ENCODE assay signal across 24 cellular contexts in genomic region chr17:66778531-66778930, GRCh38. TPM values are rescaled to one million over a fixed set of nuclear protein-coding genes. Genes with fewer than 3 reads are reported as not detected.
DNase-seq lines count a peak whose midpoint lies in the region; ATAC-seq, FAIRE-seq and TF ChIP-seq lines count a peak whose summit lies in the region.
"Had no signal": no experiment of that assay in that cellular context is flagged by ENCODE, and none has a peak within 500 bp of the region (broad histone marks: within the 10 kb centered on the region; RNA-seq: fewer than 3 reads in every experiment).

No MANE protein-coding gene starts in this region.

- no peak overlapping the region for H2BK15ac ChIP-seq in H1 (ENCODE audit: low read length)

- peaks cover 28% of the 10 kb centered on the region for H3K36me3 Mint-ChIP-seq in activated CD4-positive, alpha-beta T cell treated with anti-CD3 and anti-CD28 coated beads, Interleukin-2, amount 10 ng/mL, durations not matched to agents 7 days and 5 days (ENCODE audit: low read depth)
- H3K36me3 Mint-ChIP-seq in activated CD4-positive, alpha-beta T cell treated with anti-CD3 and anti-CD28 coated beads, Interleukin-2, amount 10 ng/mL, durations not matched to agents 24 days and 14 days (ENCODE audit: low read depth) = peaks cover 34% of the 10 kb centered on the region

- no peak for TF ChIP-seq POLR2A in H1 (IDR thresholded peaks at IDR 0.05; ENCODE audit: control extremely low read depth in 1 of 2, low read depth in 2 of 2, low read length in 2 of 2)

- H3K4ac ChIP-seq in H1 (replicated peaks; ENCODE audit: insufficient read length, low read depth, low read length) = peak overlapping the region; percentile 22

- no peak overlapping the region for H3K4me3 Mint-ChIP-seq in activated CD4-positive, alpha-beta T cell treated with anti-CD3 and anti-CD28 coated beads, Interleukin-2, amount 10 ng/mL, durations not matched to agents 7 days and 5 days
- no peak overlapping the region for H3K4me3 Mint-ChIP-seq in activated CD4-positive, alpha-beta T cell treated with anti-CD3 and anti-CD28 coated beads, Interleukin-2, amount 10 ng/mL, durations not matched to agents 24 days and 14 days
- H3K4me3 Mint-ChIP-seq: CD4-positive, alpha-beta memory T cell; T-cell had no signal

- 84% methylated on average over 7 of the region's 7 CpGs; no CpG with 5 or more reads in 1 of the 2 experiments for WGBS in H1 (ENCODE audit: extremely low coverage in 1 of 2, insufficient coverage in 1 of 2, insufficient read length in 1 of 2, insufficient replicate concordance in 2 of 2, low coverage in 1 of 2, low lambda C conversion rate in 2 of 2, missing lambda C conversion rate in 1 of 2), 2 experiments

- no peaks in the 10 kb centered on the region for H3K9me3 Mint-ChIP-seq in activated CD4-positive, alpha-beta T cell treated with anti-CD3 and anti-CD28 coated beads, Interleukin-2, amount 10 ng/mL, durations not matched to agents 7 days and 5 days
- H3K9me3 Mint-ChIP-seq in activated CD4-positive, alpha-beta T cell treated with anti-CD3 and anti-CD28 coated beads, Interleukin-2, amount 10 ng/mL, durations not matched to agents 24 days and 14 days = no peaks in the 10 kb centered on the region
- H3K9me3 Mint-ChIP-seq: CD4-positive, alpha-beta memory T cell; T-cell had no signal

- no peak for TF ChIP-seq RAD21 in H1 (IDR thresholded peaks at IDR 0.05 in 1 of 2, conservative IDR thresholded peaks at IDR 0.05 in 1 of 2; ENCODE audit: low read depth in 2 of 2, low read length in 2 of 2)

- ATAC-seq in GM21447 (IDR thresholded peaks at IDR 0.05; ENCODE audit: unreplicated experiment) (no peak), GM21737 (IDR thresholded peaks at IDR 0.05; ENCODE audit: unreplicated experiment) (no peak), HG03159 (IDR thresholded peaks at IDR 0.05; ENCODE audit: unreplicated experiment) (no peak)
- ATAC-seq: T-cell had no signal

- no peak for TF ChIP-seq EP300 in H1 (IDR thresholded peaks at IDR 0.05; ENCODE audit: borderline replicate concordance in 1 of 2, low read depth in 2 of 2, low read length in 2 of 2)

- H3K27me3 ChIP-seq in H1 (replicated peaks in 1 of 4; ENCODE audit: control insufficient read depth in 3 of 4, extremely low read depth in 1 of 4, insufficient read depth in 3 of 4, low read length in 3 of 4) = no peaks in the 10 kb centered on the region
- H3K27me3 ChIP-seq: BE2C, SJSA1 had no signal

- no peak for DNase-seq in activated CD4-positive, alpha-beta T cell treated with anti-CD3 and anti-CD28 coated beads, Interleukin-2, amount 10 ng/mL, durations not matched to agents 7 days and 5 days
- no peak for DNase-seq in activated CD4-positive, alpha-beta T cell treated with anti-CD3 and anti-CD28 coated beads, Interleukin-2, amount 10 ng/mL, durations not matched to agents 24 days and 14 days
- peak; percentile 56 for DNase-seq in NCI-H69 (lab: John Stamatoyannopoulos, UW)
- DNase-seq in H1 (ENCODE audit: low read depth in 1 of 2, low spot score in 2 of 2) = no peak
- no peak for DNase-seq in DMS79 (lab: John Stamatoyannopoulos, UW)
- DNase-seq: 8988T; BE2C; CD4-positive, alpha-beta memory T cell; GDM1; H7; NCI-H1417 treated with DMSO at 0.1 percent for 48 hours; NCI-H1930; NCI-H2171; NCI-H774; T-cell had no signal

- intact Hi-C loops in activated CD4-positive, alpha-beta T cell treated with anti-CD3 and anti-CD28 coated beads, Interleukin-2, amount 10 ng/mL, durations not matched to agents 24 days and 14 days (cut with micrococcal nuclease) = no loop called here

- peak overlapping the region; percentile 29; the same call in 1 of the 2 replicates for H2BK12ac ChIP-seq in H1 (ENCODE audit: low read depth, low read length)

- no peak for FAIRE-seq in H1 (lab: Jason Lieb, UNC)
- FAIRE-seq: D721Med, GM12891, GM18507 had no signal

- H2BK20ac ChIP-seq in H1 (ENCODE audit: low read length) = peak overlapping the region; percentile 73; the same call in 1 of the 2 replicates

- no peaks in the 10 kb centered on the region for H3K27me3 Mint-ChIP-seq in activated CD4-positive, alpha-beta T cell treated with anti-CD3 and anti-CD28 coated beads, Interleukin-2, amount 10 ng/mL, durations not matched to agents 7 days and 5 days
- H3K27me3 Mint-ChIP-seq in activated CD4-positive, alpha-beta T cell treated with anti-CD3 and anti-CD28 coated beads, Interleukin-2, amount 10 ng/mL, durations not matched to agents 24 days and 14 days = no peaks in the 10 kb centered on the region
- H3K27me3 Mint-ChIP-seq: CD4-positive, alpha-beta memory T cell; T-cell had no signal

- H2AFZ ChIP-seq in H1 (ENCODE audit: low read length) = no peak overlapping the region

- no peak overlapping the region for H2AK5ac ChIP-seq in H1 (ENCODE audit: low read depth, low read length)

- H3K4me3 ChIP-seq in H1 (ENCODE audit: extremely low read depth in 1 of 4, insufficient read depth in 2 of 4, low read depth in 3 of 4, low read length in 4 of 4) = no peak overlapping the region
- H3K4me3 ChIP-seq: SJSA1 had no signal

- no peaks in the 10 kb centered on the region for H4K20me1 ChIP-seq in H1 (replicated peaks in 1 of 2; ENCODE audit: control insufficient read depth in 1 of 2, insufficient read depth in 2 of 2, low read length in 2 of 2)

- H4K91ac ChIP-seq in H1 (replicated peaks; ENCODE audit: insufficient read length, low read length) = no peak overlapping the region

- H3K27ac Mint-ChIP-seq in activated CD4-positive, alpha-beta T cell treated with anti-CD3 and anti-CD28 coated beads, Interleukin-2, amount 10 ng/mL, durations not matched to agents 7 days and 5 days = peak overlapping the region; percentile 10
- H3K27ac Mint-ChIP-seq in activated CD4-positive, alpha-beta T cell treated with anti-CD3 and anti-CD28 coated beads, Interleukin-2, amount 10 ng/mL, durations not matched to agents 24 days and 14 days = no peak overlapping the region
- H3K27ac Mint-ChIP-seq: T-cell had no signal

- H3K4me1 ChIP-seq in H1 (replicated peaks in 1 of 4; ENCODE audit: control insufficient read depth in 3 of 4, insufficient read depth in 4 of 4, low read length in 3 of 4) = peaks cover 4 to 32% (median 25%) of the 10 kb centered on the region in 4 experiments
- H3K4me1 ChIP-seq: SJSA1 had no signal

- H3K9me3 ChIP-seq in H1 (ENCODE audit: insufficient read depth in 2 of 2, low read depth in 1 of 2, low read length in 1 of 2) = no peaks in the 10 kb centered on the region
- H3K9me3 ChIP-seq: BE2C, SJSA1 had no signal

- no peak overlapping the region for H3K56ac ChIP-seq in H1 (replicated peaks; ENCODE audit: insufficient read length, low read depth, low read length)

- no peak overlapping the region for H3K4me2 ChIP-seq in H1 (ENCODE audit: insufficient read depth in 1 of 2, low read depth in 2 of 2, low read length in 2 of 2)

- H3K27ac ChIP-seq in H1 (ENCODE audit: low read depth, low read length) = no peak overlapping the region
- H3K27ac ChIP-seq: SJSA1 had no signal

- H3K79me2 ChIP-seq in H1 (ENCODE audit: control insufficient read depth in 1 of 2, insufficient read depth in 2 of 2, low read length in 2 of 2) = no peaks in the 10 kb centered on the region

- no peak overlapping the region for H3K14ac ChIP-seq in H1 (ENCODE audit: insufficient read length)

- H3K4me1 Mint-ChIP-seq in activated CD4-positive, alpha-beta T cell treated with anti-CD3 and anti-CD28 coated beads, Interleukin-2, amount 10 ng/mL, durations not matched to agents 7 days and 5 days = no peaks in the 10 kb centered on the region
- H3K4me1 Mint-ChIP-seq in activated CD4-positive, alpha-beta T cell treated with anti-CD3 and anti-CD28 coated beads, Interleukin-2, amount 10 ng/mL, durations not matched to agents 24 days and 14 days = no peaks in the 10 kb centered on the region
- H3K4me1 Mint-ChIP-seq: CD4-positive, alpha-beta memory T cell had no signal

- H3K79me1 ChIP-seq in H1 (ENCODE audit: low read depth, low read length) = no peaks in the 10 kb centered on the region

- peak overlapping the region; percentile 16 for H4K5ac ChIP-seq in H1 (ENCODE audit: insufficient read length, low read depth, low read length)

- peak overlapping the region; percentile 26; the same call in 1 of the 2 replicates for H2BK5ac ChIP-seq in H1 (ENCODE audit: low read depth, low read length)

- H3K23me2 ChIP-seq in H1 (ENCODE audit: low read depth, low read length) = no peaks in the 10 kb centered on the region

- peak overlapping the region; percentile 69 for H2BK120ac ChIP-seq in H1 (replicated peaks; ENCODE audit: low read depth, low read length)

- CTCF ChIA-PET in activated CD4-positive, alpha-beta T cell treated with anti-CD3 and anti-CD28 coated beads, Interleukin-2, amount 10 ng/mL, durations not matched to agents 7 days and 5 days (lab: Charles Lee) = interaction anchor here (0.6 to 0.9 kb wide), 3 partner anchors 65 to 147 kb away, joined by 3 to 4 read pairs (median 3); no protein-coding TSS in a partner anchor
- CTCF ChIA-PET in H1 (lab: Charles Lee; ENCODE audit: partially characterized antibody) = interaction anchor here (0.7 to 1.3 kb wide), 4 partner anchors 24 to 113 kb away, joined by 3 read pairs; no protein-coding TSS in a partner anchor

- H3K18ac ChIP-seq in H1 (ENCODE audit: extremely low read depth, low read length) = peak overlapping the region; percentile 66; the same call in 1 of the 2 replicates

- POLR2A ChIA-PET in activated CD4-positive, alpha-beta T cell treated with anti-CD3 and anti-CD28 coated beads, Interleukin-2, amount 10 ng/mL, durations not matched to agents 7 days and 5 days (lab: Charles Lee) = interaction anchor here (0.7 kb wide), 1 partner anchor 8 kb away, joined by 3 read pairs; no protein-coding TSS in a partner anchor
- POLR2A ChIA-PET in H1 (lab: Charles Lee; ENCODE audit: partially characterized antibody) = interaction anchor here (0.7 to 1.4 kb wide), 3 partner anchors 25 to 166 kb away, joined by 3 to 5 read pairs (median 3); no protein-coding TSS in a partner anchor

- no peak overlapping the region for H4K8ac ChIP-seq in H1 (ENCODE audit: extremely low read depth, insufficient read depth, low read length)

- no peak overlapping the region for H3K23ac ChIP-seq in H1 (ENCODE audit: insufficient read length)

- no peak overlapping the region for H3K9ac ChIP-seq in H1 (replicated peaks in 1 of 4; ENCODE audit: extremely low read depth in 1 of 4, low read depth in 3 of 4, low read length in 3 of 4)

- TF ChIP-seq CTCF in H1 (IDR thresholded peaks at IDR 0.05; ENCODE audit: control extremely low read depth in 1 of 3, insufficient read depth in 1 of 3, low read depth in 1 of 3, low read length in 3 of 3) = no peak

- H3K36me3 ChIP-seq in H1 (ENCODE audit: control insufficient read depth in 2 of 4, insufficient read depth in 4 of 4, low read length in 3 of 4) = no peaks in the 10 kb centered on the region
- H3K36me3 ChIP-seq: BE2C had no signal

RNA-seq across cellular contexts. Expression of gene CACNG5, which starts 56.4 kb away (rescaled TPM):
- not detected for total RNA-seq in activated CD4-positive, alpha-beta T cell treated with anti-CD3 and anti-CD28 coated beads, Interleukin-2, amount 10 ng/mL, durations not matched to agents 7 days and 5 days
- not detected in 2 replicates for total RNA-seq in activated CD4-positive, alpha-beta T cell treated with anti-CD3 and anti-CD28 coated beads, Interleukin-2, amount 10 ng/mL, durations not matched to agents 24 days and 14 days
- total RNA-seq in H1 (2021; fragmentation: NEBNext Ultra II Directional; extraction: Animal tissue kit (Norgen Biotek cat#: 25700)) = 1.3 and 2.2 TPM in 2 replicates
- 3.1 and 4.1 TPM in 2 replicates for polyA plus RNA-seq in H1 (2011; rRNA removed)
- polyA plus RNA-seq in H1 (2011; cell fraction: cytosol; rRNA removed) = 1.8 TPM
- 6.4 TPM for polyA plus RNA-seq in H1 (2011; cell fraction: nucleus; rRNA removed)
- polyA plus RNA-seq in H1 (2012, experiment 1 of 2) = 1.0 to 1.8 TPM (median 1.3 TPM) in 4 replicates
- 0.73 TPM for polyA plus RNA-seq in H1 (2012, experiment 2 of 2)
- polyA plus RNA-seq in H1 (2013, experiment 1 of 2) = 2.2 TPM
- polyA plus RNA-seq in H1 (2013, experiment 2 of 2) = 2.9 TPM
- 5.1 and 8.7 TPM in 2 replicates for polyA minus RNA-seq in H1 (2011; rRNA and poly(A)+ RNA removed)
- polyA minus RNA-seq in H1 (2011; cell fraction: cytosol; rRNA and poly(A)+ RNA removed) = 1.8 TPM
- 5.4 TPM for polyA minus RNA-seq in H1 (2011; cell fraction: nucleus; rRNA and poly(A)+ RNA removed)
- total RNA-seq: CD4-positive, alpha-beta memory T cell; HT1080; NCI-H460; SJSA1; T-cell had no signal
- polyA plus RNA-seq: CD4-positive, alpha-beta memory T cell had no signal
